Comparison of ENCODE assay signal across 8 cellular contexts in the genomic region with DNA sequence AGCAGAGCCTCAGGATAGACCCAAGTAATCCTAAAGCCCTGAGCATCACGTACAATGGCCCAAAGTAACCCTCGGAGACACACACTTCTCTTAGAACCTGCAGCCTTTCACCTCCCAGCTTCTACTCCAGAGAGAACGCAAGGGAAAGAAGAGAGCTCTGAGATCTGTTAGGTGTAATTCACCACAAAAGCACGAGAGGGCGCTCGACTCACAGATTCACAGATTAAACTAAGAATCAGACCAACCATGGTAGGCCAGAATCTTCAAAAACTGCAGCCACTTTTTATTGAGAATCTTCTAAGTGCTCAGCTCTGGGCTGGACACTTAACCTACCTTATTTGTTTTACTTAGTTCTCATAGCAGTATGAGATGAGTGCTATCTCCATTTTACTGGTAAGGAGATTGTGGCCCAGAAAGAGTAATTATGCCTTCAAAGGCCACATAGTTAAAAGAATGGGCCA. TPM values are rescaled to one million over a fixed set of nuclear protein-coding genes. Genes with fewer than 3 reads are reported as not detected.
A peak's percentile ranks its signal among the peaks of the same experiment; 100 is the strongest.
DNase-seq lines count a peak whose midpoint lies in the region; ATAC-seq and TF ChIP-seq lines count a peak whose summit lies in the region.

No MANE protein-coding gene starts in this region.

- H3K27ac ChIP-seq in MM.1S (ENCODE audit: low read length) (peak overlapping the region; percentile 42; the same call in 1 of the 2 replicates), foreskin keratinocyte (no peak overlapping the region), stomach (peak overlapping the region; percentile 53 to 94 (median 91))

- TF ChIP-seq POLR2A in stomach (IDR thresholded peaks at IDR 0.05): no peak

- H3K4me2 ChIP-seq in MM.1S (ENCODE audit: low read depth, low read length): peak overlapping the region; percentile 99

- peak; percentile 82 for DNase-seq in BE2C
- peak; percentile 93 for DNase-seq in MM.1S
- DNase-seq in SIG-M5 (lab: John Stamatoyannopoulos, UW): peak; percentile 44
- peak; percentile 87 for DNase-seq in activated gamma-delta T cell treated with anti-CD3 and anti-CD28 coated beads, Interleukin-2, amount 50 U/mL, for 16 hours (ENCODE audit: low read depth)
- DNase-seq in foreskin keratinocyte: peak; percentile 55 to 79
- peak; percentile 95 for DNase-seq in stomach

- H4K20me1 ChIP-seq in MM.1S (ENCODE audit: insufficient read depth, low read length): no peaks in the 10 kb centered on the region

- peak; percentile 33 for ATAC-seq in GM19397 (IDR thresholded peaks at IDR 0.05; ENCODE audit: unreplicated experiment)
- ATAC-seq in foreskin keratinocyte: peak; percentile 21

- H2AFZ ChIP-seq in MM.1S (ENCODE audit: low read length) (peak overlapping the region; percentile 88), neuron (ENCODE audit: low read depth, low read length) (no peak overlapping the region)

- TF ChIP-seq EP300 in stomach (IDR thresholded peaks at IDR 0.05): no peak

- H3K9ac ChIP-seq in MM.1S (ENCODE audit: low read length): peak overlapping the region; percentile 90; the same call in 1 of the 2 replicates

- 0 to 2% (median 0%) methylated on average over 6 of the region's 6 CpGs for WGBS in stomach, 5 donors

- H3K36me3 ChIP-seq in BE2C: peaks cover 15% of the 10 kb centered on the region
- no peaks in the 10 kb centered on the region for H3K36me3 ChIP-seq in MM.1S (replicated peaks; ENCODE audit: insufficient read depth, low read length)
- H3K36me3 ChIP-seq in neuron (ENCODE audit: insufficient read depth, low read length): peaks cover 18% of the 10 kb centered on the region
- peaks cover 3 to 32% (median 24%) of the 10 kb centered on the region in 4 donors for H3K36me3 ChIP-seq in stomach

- H3F3A ChIP-seq in MM.1S (ENCODE audit: insufficient read depth, low read length): peaks cover 9% of the 10 kb centered on the region

- H3K4me1 ChIP-seq in BE2C: 0 out of 2 replicates have a peak, but pooled peaks cover 6% of the 10 kb centered on the region
- H3K4me1 ChIP-seq in MM.1S (ENCODE audit: low read length): peaks cover 7% of the 10 kb centered on the region
- no peaks in the 10 kb centered on the region for H3K4me1 ChIP-seq in foreskin keratinocyte
- peaks cover 15% of the 10 kb centered on the region for H3K4me1 ChIP-seq in neuron (ENCODE audit: insufficient read depth, low read length)
- peaks cover 18 to 43% (median 36%) of the 10 kb centered on the region in 4 donors for H3K4me1 ChIP-seq in stomach

- H3K27me3 ChIP-seq in BE2C (no peaks in the 10 kb centered on the region), MM.1S (replicated peaks; ENCODE audit: insufficient read depth, low read length) (no peaks in the 10 kb centered on the region), foreskin keratinocyte (no peaks in the 10 kb centered on the region), neuron (ENCODE audit: insufficient read depth, low read length) (no peaks in the 10 kb centered on the region), stomach (no peaks in the 10 kb centered on the region)

- H3K9me3 ChIP-seq in BE2C (0 out of 2 replicates have a peak, but pooled peaks cover 2% of the 10 kb centered on the region), MM.1S (replicated peaks; ENCODE audit: insufficient read depth, low read length) (no peaks in the 10 kb centered on the region), neuron (ENCODE audit: low read length) (no peaks in the 10 kb centered on the region), stomach (no peaks in the 10 kb centered on the region)

- H3K4me3 ChIP-seq in BE2C (ENCODE audit: low read depth, low read length): peak overlapping the region; percentile 99
- peak overlapping the region; percentile 94 for H3K4me3 ChIP-seq in MM.1S (ENCODE audit: low read length)
- H3K4me3 ChIP-seq in neuron (ENCODE audit: low read length): peak overlapping the region; percentile 83
- H3K4me3 ChIP-seq in stomach: peak overlapping the region; percentile 64 to 98 (median 96)

- no peaks in the 10 kb centered on the region for H3K9me2 ChIP-seq in MM.1S (replicated peaks; ENCODE audit: insufficient read depth, low read length)

- peaks cover 43% of the 10 kb centered on the region for H3K79me2 ChIP-seq in MM.1S (ENCODE audit: low read length)

- TF ChIP-seq CTCF in BE2C (IDR thresholded peaks at IDR 0.05; ENCODE audit: low read depth, low read length) (peak; percentile 83), MM.1S (IDR thresholded peaks at IDR 0.05; ENCODE audit: low read length) (peak; percentile 84), foreskin keratinocyte (conservative IDR thresholded peaks at IDR 0.05) (peak; percentile 92), stomach (IDR thresholded peaks at IDR 0.05) (peak in 5 of 7 experiments; percentile 83 to 98 (median 92))

- intact Hi-C loops in stomach (cut with DNase I; ENCODE audit: low total_unique reads): no loop called here

RNA-seq across cellular contexts. Expression of gene DDX23, which starts 1.3 kb away (rescaled TPM):
- polyA plus RNA-seq in BE2C (2012; ENCODE audit: insufficient read depth, insufficient read length, low read depth): 209 TPM
- 75.8 and 81.9 TPM in 2 replicates for total RNA-seq in foreskin keratinocyte
- 43.2 and 49.7 TPM in 2 replicates for polyA plus RNA-seq in foreskin keratinocyte
- total RNA-seq in stomach: 10 to 100 TPM; 31.3 to 88.1 (median 82.2) TPM
- polyA plus RNA-seq in stomach: 10 to 100 TPM; 30.3 to 41.7 (median 34.2) TPM

RNA-seq across cellular contexts. Expression of gene RND1, which starts 12.4 kb away (rescaled TPM):
- not detected for polyA plus RNA-seq in BE2C (2012; ENCODE audit: insufficient read depth, insufficient read length, low read depth)
- total RNA-seq in foreskin keratinocyte: 0.07 and 0.11 TPM in 2 replicates
- 0.10 and 0.11 TPM in 2 replicates for polyA plus RNA-seq in foreskin keratinocyte
- total RNA-seq in stomach: 10 to 100 TPM in 1 of 5 donors, 1 to 10 TPM in 3, not detected in 1; 3.5 to 21.0 (median 5.0) TPM
- 10 to 100 TPM; 12.2 to 20.5 (median 20.5) TPM for polyA plus RNA-seq in stomach

RNA-seq across cellular contexts. Expression of gene CACNB3, which starts 35.0 kb away (rescaled TPM):
- polyA plus RNA-seq in BE2C (2012; ENCODE audit: insufficient read depth, insufficient read length, low read depth): 15.5 TPM
- total RNA-seq in foreskin keratinocyte (26.7 and 29.8 TPM in 2 replicates), stomach (100 to 1,000 TPM in 1 of 5 donors, 10 to 100 TPM in 1, 1 to 10 TPM in 2, under 1 TPM in 1; under 0.01 to 140 (median 9.9) TPM)
- polyA plus RNA-seq in foreskin keratinocyte (22.1 and 26.3 TPM in 2 replicates), stomach (10 to 100 TPM; 11.8 to 18.4 (median 13.5) TPM)

Comparison
In these comparisons a context has a peak if more than half of its experiments do, and no peak if none do; other contexts are left out.
1. DNase-seq: peak in every context shown above with its lines; median percentile 95 in stomach; 93 in MM.1S; 87 in activated gamma-delta T cell treated with anti-CD3 and anti-CD28 coated beads, Interleukin-2, amount 50 U/mL, for 16 hours; 82 in BE2C; 67 in foreskin keratinocyte; 44 in SIG-M5.